In the genomic region with DNA sequence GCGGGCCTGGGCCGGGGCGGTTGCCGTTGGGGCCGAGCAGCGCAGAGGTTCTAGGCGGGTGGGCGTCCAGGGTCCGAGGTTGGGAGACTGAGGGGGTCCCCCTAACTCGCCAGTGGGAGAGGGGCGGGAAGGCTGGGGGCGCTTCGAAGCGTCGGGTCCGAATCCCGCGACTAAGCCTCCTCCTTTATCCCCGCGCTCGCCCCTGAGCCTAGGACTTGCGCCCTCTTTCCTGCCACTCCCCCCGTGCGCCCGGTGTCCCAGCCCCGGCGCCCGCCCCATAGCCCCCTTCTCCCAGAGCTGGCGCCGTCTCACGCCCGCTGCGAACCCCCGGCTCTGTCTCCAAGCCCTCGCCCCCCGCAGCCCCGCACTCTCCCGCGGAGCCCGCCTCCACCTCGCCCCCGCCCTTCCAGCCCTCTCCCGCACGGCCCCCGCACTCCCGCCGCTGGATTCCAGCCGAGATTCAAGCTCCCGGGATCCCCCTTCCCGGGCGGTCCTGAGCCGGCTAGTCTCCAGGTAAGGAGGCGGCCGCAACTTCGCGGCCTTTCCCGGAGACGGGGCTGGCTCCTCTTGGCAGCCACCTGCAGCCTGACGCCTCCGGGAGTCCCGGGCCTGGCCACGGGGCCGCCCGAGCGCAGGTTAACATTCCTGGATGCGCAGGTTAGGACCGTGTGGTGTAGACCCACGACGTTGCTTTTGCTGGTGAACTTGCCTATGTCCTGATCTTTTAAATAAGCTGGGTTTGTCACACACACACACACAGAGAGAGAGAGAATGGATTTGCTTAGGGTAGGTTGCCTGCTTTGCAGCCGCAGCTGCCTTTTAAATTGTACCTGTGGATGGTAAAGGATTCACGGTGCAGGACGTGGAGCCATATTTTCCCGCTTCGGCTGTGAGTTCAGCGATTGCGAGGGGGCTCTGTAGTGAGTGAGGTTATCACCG, we compare ENCODE assay signal across 8 cellular contexts. TPM values are rescaled to one million over a fixed set of nuclear protein-coding genes. Genes with fewer than 3 reads are reported as not detected.
DNase-seq lines count a peak whose midpoint lies in the region; ATAC-seq and TF ChIP-seq lines count a peak whose summit lies in the region.

No MANE protein-coding gene starts in this region.

- H3K4me3 ChIP-seq in DND-41 (ENCODE audit: low read depth in 1 of 2, low read length in 2 of 2) (peak overlapping the region; percentile 58 to 77), HEK293 (ENCODE audit: low read depth, low read length) (peak overlapping the region; percentile 79), Peyer's patch (peak overlapping the region; percentile 67 to 90 (median 81))

- peaks cover 4% of the 10 kb centered on the region for H3K4me1 Mint-ChIP-seq in MCF 10A (ENCODE audit: insufficient read depth, unreplicated experiment)

- intact Hi-C loops in MCF 10A (cut with micrococcal nuclease), result loop anchor here (2.0 to 5.0 kb wide), 2 partner anchors 47 to 70 kb away; no protein-coding TSS in a partner anchor

- peak overlapping the region; percentile 61 for H3K4me2 ChIP-seq in DND-41 (ENCODE audit: insufficient read depth, low read length)

- no TSS peak for BruUV-seq in MCF 10A (replicated peaks; lab: Mats Ljungman, UMichigan)

- peaks cover 14% of the 10 kb centered on the region for H3K36me3 Mint-ChIP-seq in MCF 10A (ENCODE audit: insufficient read depth, unreplicated experiment)

- H3K9me3 Mint-ChIP-seq in MCF 10A (ENCODE audit: unreplicated experiment), result no peaks in the 10 kb centered on the region

- peaks cover 63% of the 10 kb centered on the region for H3K79me2 ChIP-seq in DND-41 (ENCODE audit: insufficient read depth, low read length)

- POLR2A ChIA-PET in HEK293 (lab: Yijun Ruan, JAX), result interaction anchor here (0.5 to 1.5 kb wide), 7 partner anchors 10 to 1340 kb away, joined by 3 to 7 read pairs (median 4); no protein-coding TSS in a partner anchor
- POLR2A ChIA-PET in MCF 10A (lab: Yijun Ruan, JAX), result interaction anchor here (0.6 to 1.7 kb wide), 16 partner anchors 11 to 1831 kb away, joined by 3 to 10 read pairs (median 4); a partner anchor contains a TSS

- H3K27ac ChIP-seq in DND-41 (ENCODE audit: low read length), result peak overlapping the region; percentile 100
- peak overlapping the region; percentile 47; the same call in 1 of the 2 replicates for H3K27ac ChIP-seq in HEK293 (ENCODE audit: extremely low read depth, low read depth, low read length)
- H3K27ac ChIP-seq in Peyer's patch, result peak overlapping the region; percentile 57 to 98 (median 90)

- no peaks in the 10 kb centered on the region for H3K27me3 Mint-ChIP-seq in MCF 10A (ENCODE audit: insufficient read depth, unreplicated experiment)

- H3K9me3 ChIP-seq in DND-41 (ENCODE audit: insufficient read depth, low read length, severe bottlenecking) (no peaks in the 10 kb centered on the region), HEK293 (ENCODE audit: control insufficient read depth, insufficient read depth, low read depth, low read length) (no peaks in the 10 kb centered on the region), Peyer's patch (no peaks in the 10 kb centered on the region)

- peaks cover 46% of the 10 kb centered on the region for H3K36me3 ChIP-seq in DND-41 (ENCODE audit: insufficient read depth, low read length)
- peaks cover 0 to 21% of the 10 kb centered on the region in 2 experiments; a peak in 1 of 3 replicates for H3K36me3 ChIP-seq in HEK293 (ENCODE audit: control insufficient read depth in 2 of 2, insufficient read depth in 1 of 2, low read length in 2 of 2)
- H3K36me3 ChIP-seq in Peyer's patch, result no peaks in the 10 kb centered on the region

- peak overlapping the region; percentile 72 for H3K4me3 Mint-ChIP-seq in MCF 10A (ENCODE audit: unreplicated experiment)

- peak; percentile 15 for TF ChIP-seq CTCF in DND-41 (IDR thresholded peaks at IDR 0.05; ENCODE audit: borderline replicate concordance, extremely low read depth, low read length, poor library complexity, severe bottlenecking)
- no peak for TF ChIP-seq CTCF in HEK293 (tag by site-specific recombination; IDR thresholded peaks at IDR 0.05)
- TF ChIP-seq CTCF in Peyer's patch (IDR thresholded peaks at IDR 0.05), result peak in 1 of 6 experiments; percentile 8
- no peak for TF ChIP-seq CTCF in MCF 10A (IDR thresholded peaks at IDR 0.05; ENCODE audit: unreplicated experiment)

- CTCF ChIA-PET in HEK293 (lab: Yijun Ruan, JAX), result interaction anchor here (0.5 to 3.2 kb wide), 26 partner anchors 8 to 860 kb away, joined by 3 to 38 read pairs (median 4); no protein-coding TSS in a partner anchor
- CTCF ChIA-PET in MCF 10A (lab: Yijun Ruan, JAX), result interaction anchor here (0.6 to 4.2 kb wide), 33 partner anchors 8 to 796 kb away, joined by 3 to 44 read pairs (median 5); no protein-coding TSS in a partner anchor

- peaks cover 85% of the 10 kb centered on the region for H3K4me1 ChIP-seq in DND-41 (ENCODE audit: insufficient read depth, low read length)
- no peaks in the 10 kb centered on the region; the same call in 1 of the 2 replicates for H3K4me1 ChIP-seq in HEK293 (ENCODE audit: control insufficient read depth, insufficient read depth, low read length)
- peaks cover 0 to 16% (median 0%) of the 10 kb centered on the region in 4 donors for H3K4me1 ChIP-seq in Peyer's patch

- H3K9ac ChIP-seq in DND-41 (ENCODE audit: low read depth, low read length), result peak overlapping the region; percentile 98

- no peaks in the 10 kb centered on the region for H3K27me3 ChIP-seq in DND-41 (ENCODE audit: insufficient read depth, low read length, poor library complexity)
- H3K27me3 ChIP-seq in Peyer's patch, result no peaks in the 10 kb centered on the region

- H3K27ac Mint-ChIP-seq in MCF 10A (ENCODE audit: low read depth, unreplicated experiment), result peak overlapping the region; percentile 31

- H4K20me1 ChIP-seq in DND-41 (ENCODE audit: insufficient read depth, low read length), result peaks cover 32% of the 10 kb centered on the region

- no peak for TF ChIP-seq POLR2A in Peyer's patch (IDR thresholded peaks at IDR 0.05)

- peak overlapping the region; percentile 65 for H2AFZ ChIP-seq in DND-41 (ENCODE audit: low read depth, low read length)

- DNase-seq in DND-41 (peak; percentile 39), Peyer's patch (peak; percentile 31 to 70 (median 60)), MCF 10A (ENCODE audit: unreplicated experiment) (peak; percentile 38), islet precursor cell (peak; percentile 76), putamen (ENCODE audit: low spot score) (no peak), pons (ENCODE audit: low spot score) (no peak)
- peak; percentile 36 to 49 for DNase-seq in stimulated activated CD4-positive, alpha-beta T cell treated with anti-CD3 and anti-CD28 coated beads, Interleukin-2, amount 100 ng/mL, for 24 hours

- peak; percentile 2; the same call in 1 of the 3 replicates for ATAC-seq in DND-41 (ENCODE audit: insufficient read depth, low read depth)

TF ChIP-seq in HEK293, 187 proteins besides CTCF, POLR2A, EP300 and RAD21 (continues in another document):
- TF ChIP-seq ZNF48 (tag by site-specific recombination; IDR thresholded peaks at IDR 0.05) (no peak), TCF7L2 (IDR thresholded peaks at IDR 0.05; ENCODE audit: borderline replicate concordance, low read depth, low read length) (no peak), ZFHX2 (tag by site-specific recombination; conservative IDR thresholded peaks at IDR 0.05) (peak; percentile 78), ZNF670 (tag by site-specific recombination; IDR thresholded peaks at IDR 0.05; ENCODE audit: low read depth) (no peak), ZBTB48 (tag by site-specific recombination; IDR thresholded peaks at IDR 0.05) (no peak), ZNF664 (tag by site-specific recombination; IDR thresholded peaks at IDR 0.05) (no peak), TRIM28 (IDR thresholded peaks at IDR 0.05; ENCODE audit: borderline replicate concordance, low read length) (no peak), ZNF426 (tag by site-specific recombination; IDR thresholded peaks at IDR 0.05) (no peak), ZBTB8A (tag by site-specific recombination; IDR thresholded peaks at IDR 0.05) (peak; percentile 77), ZNF157 (tag by site-specific recombination; IDR thresholded peaks at IDR 0.05) (no peak), ZBTB20 (tag by site-specific recombination; IDR thresholded peaks at IDR 0.05) (peak; percentile 71), ZNF350 (tag by site-specific recombination; IDR thresholded peaks at IDR 0.05) (no peak), ZNF16 (tag by site-specific recombination; IDR thresholded peaks at IDR 0.05; ENCODE audit: low read depth) (no peak), ZNF132 (tag by site-specific recombination; IDR thresholded peaks at IDR 0.05; ENCODE audit: borderline replicate concordance) (no peak)
- TF ChIP-seq, protein P1, sequence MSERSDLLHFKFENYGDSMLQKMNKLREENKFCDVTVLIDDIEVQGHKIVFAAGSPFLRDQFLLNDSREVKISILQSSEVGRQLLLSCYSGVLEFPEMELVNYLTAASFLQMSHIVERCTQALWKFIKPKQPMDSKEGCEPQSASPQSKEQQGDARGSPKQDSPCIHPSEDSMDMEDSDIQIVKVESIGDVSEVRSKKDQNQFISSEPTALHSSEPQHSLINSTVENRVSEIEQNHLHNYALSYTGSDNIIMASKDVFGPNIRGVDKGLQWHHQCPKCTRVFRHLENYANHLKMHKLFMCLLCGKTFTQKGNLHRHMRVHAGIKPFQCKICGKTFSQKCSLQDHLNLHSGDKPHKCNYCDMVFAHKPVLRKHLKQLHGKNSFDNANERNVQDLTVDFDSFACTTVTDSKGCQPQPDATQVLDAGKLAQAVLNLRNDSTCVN (tag by site-specific recombination; optimal IDR thresholded peaks at IDR 0.05), result peak; percentile 68
- TF ChIP-seq, protein P2, sequence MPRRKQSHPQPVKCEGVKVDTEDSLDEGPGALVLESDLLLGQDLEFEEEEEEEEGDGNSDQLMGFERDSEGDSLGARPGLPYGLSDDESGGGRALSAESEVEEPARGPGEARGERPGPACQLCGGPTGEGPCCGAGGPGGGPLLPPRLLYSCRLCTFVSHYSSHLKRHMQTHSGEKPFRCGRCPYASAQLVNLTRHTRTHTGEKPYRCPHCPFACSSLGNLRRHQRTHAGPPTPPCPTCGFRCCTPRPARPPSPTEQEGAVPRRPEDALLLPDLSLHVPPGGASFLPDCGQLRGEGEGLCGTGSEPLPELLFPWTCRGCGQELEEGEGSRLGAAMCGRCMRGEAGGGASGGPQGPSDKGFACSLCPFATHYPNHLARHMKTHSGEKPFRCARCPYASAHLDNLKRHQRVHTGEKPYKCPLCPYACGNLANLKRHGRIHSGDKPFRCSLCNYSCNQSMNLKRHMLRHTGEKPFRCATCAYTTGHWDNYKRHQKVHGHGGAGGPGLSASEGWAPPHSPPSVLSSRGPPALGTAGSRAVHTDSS (tag by site-specific recombination; IDR thresholded peaks at IDR 0.05), result no peak

RNA-seq across cellular contexts. Expression of a gene that starts 0.6 kb away (rescaled TPM):
- total RNA-seq in Peyer's patch, result 10 to 100 TPM in 3 of 4 donors, 1 to 10 TPM in 1; 8.6 to 34.0 (median 19.8) TPM
- total RNA-seq in MCF 10A (2022), result 2.1 and 5.4 TPM in 2 replicates

Comparison
In these comparisons a context has a peak if more than half of its experiments do, and no peak if none do; other contexts are left out.
1. DNase-seq: peak in DND-41 (single experiment), Peyer's patch (3 of 3), MCF 10A (single experiment), islet precursor cell (single experiment) and stimulated activated CD4-positive, alpha-beta T cell treated with anti-CD3 and anti-CD28 coated beads, Interleukin-2, amount 100 ng/mL, for 24 hours (2 of 2); none in putamen (single experiment) and pons (single experiment).
2. H3K27ac ChIP-seq: peak in every context shown above with its lines; median percentile 100 in DND-41; 90 in Peyer's patch; 47 in HEK293.
3. Peak in every context shown above with its lines, with median percentiles within 50 percentile points of each other: H3K4me3 ChIP-seq.